1 cellular context compared by ENCODE assay signal in the genomic region with DNA sequence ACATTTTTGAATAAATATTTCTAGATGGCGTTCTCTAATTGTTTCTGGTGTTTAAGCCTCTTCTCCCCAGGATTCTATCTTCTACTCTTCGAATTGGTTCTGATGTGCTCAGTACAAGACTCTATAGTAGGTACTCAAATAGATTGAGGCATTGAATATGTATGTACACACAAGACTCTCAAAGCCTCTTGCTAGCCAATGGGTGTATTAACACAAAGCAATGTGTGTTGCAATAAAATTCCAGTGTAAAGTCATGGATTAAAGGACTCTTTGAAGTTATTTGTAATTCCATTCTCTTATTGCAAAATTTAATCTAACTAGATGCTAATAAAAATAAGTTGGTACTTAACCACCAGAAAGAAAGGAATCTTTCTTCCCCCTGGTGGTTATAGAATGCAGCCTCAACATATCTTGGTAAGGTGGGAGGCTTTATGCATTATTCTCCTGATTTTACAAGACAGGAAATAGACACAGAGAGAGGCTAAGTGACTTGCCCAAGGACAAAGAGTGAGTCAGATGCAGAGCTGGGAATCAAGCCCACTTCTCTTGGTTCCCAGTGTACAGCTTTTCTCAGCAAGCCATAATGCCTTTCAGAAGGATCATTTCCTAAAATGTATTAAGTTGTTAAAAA.
TF ChIP-seq lines count a peak whose summit lies in the region.

No MANE protein-coding gene starts in this region.

TF ChIP-seq in SK-N-SH treated with all-trans-retinoic acid at 6 μM for 48 hours, 23 proteins besides CTCF, POLR2A, EP300 and RAD21 (continued from another document):
- TF ChIP-seq, protein P1, sequence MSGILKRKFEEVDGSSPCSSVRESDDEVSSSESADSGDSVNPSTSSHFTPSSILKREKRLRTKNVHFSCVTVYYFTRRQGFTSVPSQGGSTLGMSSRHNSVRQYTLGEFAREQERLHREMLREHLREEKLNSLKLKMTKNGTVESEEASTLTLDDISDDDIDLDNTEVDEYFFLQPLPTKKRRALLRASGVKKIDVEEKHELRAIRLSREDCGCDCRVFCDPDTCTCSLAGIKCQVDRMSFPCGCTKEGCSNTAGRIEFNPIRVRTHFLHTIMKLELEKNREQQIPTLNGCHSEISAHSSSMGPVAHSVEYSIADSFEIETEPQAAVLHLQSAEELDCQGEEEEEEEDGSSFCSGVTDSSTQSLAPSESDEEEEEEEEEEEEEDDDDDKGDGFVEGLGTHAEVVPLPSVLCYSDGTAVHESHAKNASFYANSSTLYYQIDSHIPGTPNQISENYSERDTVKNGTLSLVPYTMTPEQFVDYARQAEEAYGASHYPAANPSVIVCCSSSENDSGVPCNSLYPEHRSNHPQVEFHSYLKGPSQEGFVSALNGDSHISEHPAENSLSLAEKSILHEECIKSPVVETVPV (CRISPR knock-in tag; IDR thresholded peaks at IDR 0.05) = no peak
